ENCODE assay signal across 13 cellular contexts in genomic region chr12:57133916-57134315, GRCh38. TPM values are rescaled to one million over a fixed set of nuclear protein-coding genes. Genes with fewer than 3 reads are reported as not detected.
DNase-seq lines count a peak whose midpoint lies in the region; TF ChIP-seq lines count a peak whose summit lies in the region.
"Had no signal": no experiment of that assay in that cellular context is flagged by ENCODE, and none has a peak within 500 bp of the region (broad histone marks: within the 10 kb centered on the region; RNA-seq: fewer than 3 reads in every experiment).

No MANE protein-coding gene starts in this region.

- H3K27ac ChIP-seq in HUES48 (ENCODE audit: low read depth, low read length) (peak overlapping the region; percentile 60), esophagus muscularis mucosa (replicated peaks in 1 of 4) (peak overlapping the region; percentile 95 to 99 (median 99)), suprapubic skin (peak overlapping the region; percentile 95)

- H3K9me3 ChIP-seq in HUES48 (ENCODE audit: control insufficient read depth, insufficient read depth, low read length) (no peaks in the 10 kb centered on the region), esophagus muscularis mucosa (no peaks in the 10 kb centered on the region), suprapubic skin (no peaks in the 10 kb centered on the region), HAP-1 (no peaks in the 10 kb centered on the region)

- H3K27me3 ChIP-seq in HUES48 (ENCODE audit: control insufficient read depth, insufficient read depth, low read length) (no peaks in the 10 kb centered on the region), esophagus muscularis mucosa (no peaks in the 10 kb centered on the region), suprapubic skin (no peaks in the 10 kb centered on the region), HAP-1 (ENCODE audit: low read depth) (no peaks in the 10 kb centered on the region)

- intact Hi-C loops in esophagus muscularis mucosa (cut with DNase I), result no loop called here

- TF ChIP-seq CTCF in esophagus muscularis mucosa (IDR thresholded peaks at IDR 0.05) (no peak), suprapubic skin (IDR thresholded peaks at IDR 0.05) (no peak)

- in situ Hi-C loops in HAP-1 (cut with MboI; ENCODE audit: low sequenced_read_pairs), result loop anchor here (5.0 kb wide), 1 partner anchor 48 kb away; no protein-coding TSS in a partner anchor

- H3K9ac ChIP-seq in HUES48 (ENCODE audit: low read depth, low read length), result no peak overlapping the region

- TF ChIP-seq EP300 in esophagus muscularis mucosa (IDR thresholded peaks at IDR 0.05) (no peak), suprapubic skin (IDR thresholded peaks at IDR 0.05) (no peak)

- no peak for TF ChIP-seq POLR2A in esophagus muscularis mucosa (IDR thresholded peaks at IDR 0.05; ENCODE audit: low read depth)
- no peak for TF ChIP-seq POLR2A in suprapubic skin (IDR thresholded peaks at IDR 0.05)

- H3K36me3 ChIP-seq in HUES48 (ENCODE audit: control insufficient read depth, insufficient read depth, low read length) (peaks cover 9% of the 10 kb centered on the region), esophagus muscularis mucosa (peaks cover 0 to 8% (median 3%) of the 10 kb centered on the region in 4 donors), suprapubic skin (no peaks in the 10 kb centered on the region), HAP-1 (replicated peaks) (no peaks in the 10 kb centered on the region; the same call in 1 of the 2 replicates)

- 32% methylated on average over 6 of the region's 6 CpGs for WGBS in esophagus muscularis mucosa
- 27% methylated on average over 6 of the region's 6 CpGs for WGBS in suprapubic skin

- no peak overlapping the region for H3K4me3 ChIP-seq in HUES48 (ENCODE audit: low read depth, low read length)
- H3K4me3 ChIP-seq in esophagus muscularis mucosa, result peak overlapping the region; percentile 2 to 89 (median 46)
- H3K4me3 ChIP-seq in suprapubic skin, result peak overlapping the region; percentile 19
- H3K4me3 ChIP-seq in HAP-1, result no peak overlapping the region
- H3K4me3 ChIP-seq: GM12878, K562 had no signal

- H3K4me1 ChIP-seq in HUES48 (ENCODE audit: control insufficient read depth, insufficient read depth, low read length) (peaks cover 55% of the 10 kb centered on the region), esophagus muscularis mucosa (peaks cover 62 to 100% (median 97%) of the 10 kb centered on the region in 4 donors), suprapubic skin (peaks cover 90% of the 10 kb centered on the region), HAP-1 (peaks cover 4% of the 10 kb centered on the region; the same call in 1 of the 2 replicates)

- DNase-seq in esophagus muscularis mucosa (ENCODE audit: extremely low spot score), result no peak
- DNase-seq in midbrain (lab: John Stamatoyannopoulos, UW), result peak; percentile 37
- no peak for DNase-seq in suprapubic skin (ENCODE audit: low spot score in 2 of 2)
- no peak for DNase-seq in HT-29 (ENCODE audit: low spot score)
- DNase-seq in 8988T, result no peak
- no peak for DNase-seq in NCI-H146 (lab: John Stamatoyannopoulos, UW)
- DNase-seq in HAP-1 (ENCODE audit: low spot score in 2 of 2), result no peak
- DNase-seq: activated CD4-positive, CD25-positive, alpha-beta regulatory T cell treated with anti-CD3 and anti-CD28 coated beads, Interleukin-2, amount 50 U/mL, for 72 hours; Calu3; kidney had no signal

RNA-seq across cellular contexts. Expression of gene LRP1, which starts 5.6 kb away (rescaled TPM):
- total RNA-seq in esophagus muscularis mucosa (100 to 1,000 TPM; 203 to 338 (median 250) TPM), suprapubic skin (100 to 1,000 TPM in 2 of 4 donors, 10 to 100 TPM in 2; 83.1 to 149 (median 106) TPM)
- total RNA-seq in HT-29 (2014; rRNA removed; shearing (Covaris generic)), result 22.8 and 25.2 TPM in 2 replicates

RNA-seq across cellular contexts. Expression of gene LRP1-AS, which starts 13.5 kb away (rescaled TPM):
- not detected for total RNA-seq in esophagus muscularis mucosa
- total RNA-seq in suprapubic skin, result not detected
- total RNA-seq in HT-29 (2014; rRNA removed; shearing (Covaris generic)), result not detected in 2 replicates
- total RNA-seq: Calu3, GM12878, K562, kidney had no signal

RNA-seq across cellular contexts. Expression of gene STAT6, which starts 22.8 kb away (rescaled TPM):
- total RNA-seq in esophagus muscularis mucosa (100 to 1,000 TPM; 111 to 168 (median 157) TPM), suprapubic skin (100 to 1,000 TPM; 140 to 348 (median 183) TPM)
- 114 and 125 TPM in 2 replicates for total RNA-seq in HT-29 (2014; rRNA removed; shearing (Covaris generic))

RNA-seq across cellular contexts. Expression of gene NAB2, which starts 45.0 kb away (rescaled TPM):
- total RNA-seq in esophagus muscularis mucosa, result 10 to 100 TPM; 21.6 to 41.5 (median 35.1) TPM
- total RNA-seq in suprapubic skin, result 10 to 100 TPM; 28.2 to 52.5 (median 36.9) TPM
- total RNA-seq in HT-29 (2014; rRNA removed; shearing (Covaris generic)), result 17.8 and 19.3 TPM in 2 replicates

RNA-seq across cellular contexts. Expression of gene NEMP1, which starts 55.3 kb away (rescaled TPM):
- total RNA-seq in esophagus muscularis mucosa (10 to 100 TPM in 2 of 4 donors, 1 to 10 TPM in 2; 8.3 to 11.8 (median 10.0) TPM), suprapubic skin (10 to 100 TPM in 2 of 4 donors, 1 to 10 TPM in 2; 6.5 to 31.2 (median 9.5) TPM)
- 12.5 and 13.6 TPM in 2 replicates for total RNA-seq in HT-29 (2014; rRNA removed; shearing (Covaris generic))

Comparison
In these comparisons a context has a peak if more than half of its experiments do, and no peak if none do; other contexts are left out.
1. H3K4me3 ChIP-seq: peak in esophagus muscularis mucosa (4 of 4) and suprapubic skin (single experiment); none in HUES48 (single experiment) and HAP-1 (single experiment).
2. Peak in every context shown above with its lines, with median percentiles within 50 percentile points of each other: H3K27ac ChIP-seq.